In the genomic region with DNA sequence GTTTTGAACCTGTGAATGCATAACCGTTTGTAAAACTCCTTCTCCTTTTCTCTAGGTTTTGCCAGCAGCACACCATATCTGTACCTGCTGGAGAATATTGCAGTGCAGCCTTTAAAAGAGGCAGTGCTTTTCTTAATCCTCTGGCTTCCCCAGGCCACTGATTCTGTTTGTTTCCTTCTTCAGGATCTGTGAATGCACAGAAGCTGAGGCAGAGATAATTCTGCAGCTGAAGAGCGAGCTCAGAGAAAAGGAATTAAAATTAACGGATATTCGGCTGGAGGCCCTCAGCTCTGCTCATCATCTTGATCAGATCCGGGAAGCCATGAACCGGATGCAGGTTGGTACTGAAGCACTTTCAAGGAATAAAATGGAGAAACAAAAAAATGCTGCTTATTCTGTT, we compare ENCODE assay signal across 18 cellular contexts.
A peak's percentile ranks its signal among the peaks of the same experiment; 100 is the strongest.
DNase-seq lines count a peak whose midpoint lies in the region; TF ChIP-seq lines count a peak whose summit lies in the region.
"Had no signal": no experiment of that assay in that cellular context is flagged by ENCODE, and none has a peak within 500 bp of the region (broad histone marks: within the 10 kb centered on the region; RNA-seq: fewer than 3 reads in every experiment).

No MANE protein-coding gene starts in this region.

- no peaks in the 10 kb centered on the region for H3K9me3 Mint-ChIP-seq in nephron progenitor cell
- H3K9me3 Mint-ChIP-seq: CD14-positive monocyte, H9 had no signal

- H3K27me3 Mint-ChIP-seq in nephron progenitor cell (ENCODE audit: low read depth, poor library complexity), result no peaks in the 10 kb centered on the region

- H3K27ac ChIP-seq in angular gyrus (ENCODE audit: low read depth, low read length), result peak overlapping the region; percentile 26
- H3K27ac ChIP-seq: 22Rv1 had no signal

- H3K27ac Mint-ChIP-seq in nephron progenitor cell, result peak overlapping the region; percentile 68
- H3K27ac Mint-ChIP-seq: CD14-positive monocyte, H9 had no signal

- no peak for TF ChIP-seq CTCF in nephron progenitor cell (IDR thresholded peaks at IDR 0.05)

- DNase-seq in DMS79 treated with DMSO at 0.1 percent for 48 hours (lab: John Stamatoyannopoulos, UW) (peak; percentile 28), DMS79 (lab: John Stamatoyannopoulos, UW) (no peak), NCI-H82 (lab: John Stamatoyannopoulos, UW) (peak; percentile 91), nephron progenitor cell (no peak), H4 (ENCODE audit: low spot score) (no peak), RPMI8226 (no peak)
- no peak for DNase-seq in activated CD4-positive, alpha-beta T cell treated with anti-CD3 and anti-CD28 coated beads for 4 hours
- DNase-seq: DMS 273 treated with DMSO at 0.1 percent for 48 hours, GF-D8, H9, NCI-H1092 treated with DMSO at 0.1 percent for 48 hours, NCI-H146, NCI-H2029 treated with DMSO at 0.1 percent for 48 hours, NCI-H526 treated with DMSO at 0.1 percent for 48 hours, SIG-M5 had no signal

- no peaks in the 10 kb centered on the region for H3K36me3 Mint-ChIP-seq in nephron progenitor cell (ENCODE audit: low read depth)
- H3K36me3 Mint-ChIP-seq: CD14-positive monocyte had no signal

- no peak overlapping the region for H3K4me3 Mint-ChIP-seq in nephron progenitor cell
- H3K4me3 Mint-ChIP-seq: CD14-positive monocyte, H9 had no signal

- H3K4me1 Mint-ChIP-seq in nephron progenitor cell, result peaks cover 24% of the 10 kb centered on the region
- H3K4me1 Mint-ChIP-seq: CD14-positive monocyte had no signal

Comparison
In these comparisons a context has a peak if more than half of its experiments do, and no peak if none do; other contexts are left out.
1. DNase-seq: peak in DMS79 treated with DMSO at 0.1 percent for 48 hours (single experiment) and NCI-H82 (single experiment); none in DMS79 (single experiment), nephron progenitor cell (single experiment), H4 (single experiment), activated CD4-positive, alpha-beta T cell treated with anti-CD3 and anti-CD28 coated beads for 4 hours (0 of 2) and RPMI8226 (single experiment).